In genomic region chr12:101830391-101831325, GRCh38 we compare ENCODE assay signal across 8 cellular contexts. TPM values are rescaled to one million over a fixed set of nuclear protein-coding genes. Genes with fewer than 3 reads are reported as not detected.
A peak's percentile ranks its signal among the peaks of the same experiment; 100 is the strongest.
DNase-seq lines count a peak whose midpoint lies in the region; ATAC-seq and TF ChIP-seq lines count a peak whose summit lies in the region.

Gene GNPTAB, minus strand, starts transcription at chr12:101830959. Its CDS starts 284 bp downstream, at chr12:101830675.

- no peaks in the 10 kb centered on the region for H3K9me3 Mint-ChIP-seq in activated CD4-positive, alpha-beta T cell treated with anti-CD3 and anti-CD28 coated beads, Interleukin-2, amount 10 ng/mL, durations not matched to agents 24 days and 14 days

- H3K36me3 ChIP-seq in left lung, result no peaks in the 10 kb centered on the region

- H3K4me1 Mint-ChIP-seq in activated CD4-positive, alpha-beta T cell treated with anti-CD3 and anti-CD28 coated beads, Interleukin-2, amount 10 ng/mL, durations not matched to agents 24 days and 14 days, result peaks cover 37% of the 10 kb centered on the region

- no peaks in the 10 kb centered on the region for H3K9me3 ChIP-seq in left lung

- no peaks in the 10 kb centered on the region for H3K27me3 ChIP-seq in left lung

- DNase-seq in NCI-H524 (lab: John Stamatoyannopoulos, UW), result peak; percentile 74 to 86
- peak; percentile 98 for DNase-seq in activated CD4-positive, alpha-beta T cell treated with anti-CD3 and anti-CD28 coated beads, Interleukin-2, amount 10 ng/mL, durations not matched to agents 24 days and 14 days
- DNase-seq in cortex of kidney (lab: John Stamatoyannopoulos, UW), result peak; percentile 31
- peak; percentile 95 to 99 for DNase-seq in left lung
- DNase-seq in stimulated activated CD4-positive, alpha-beta T cell treated with anti-CD3 and anti-CD28 coated beads, Interleukin-2, amount 100 ng/mL, for 4 hours (ENCODE audit: low read depth), result peak; percentile 91

- H3K27me3 Mint-ChIP-seq in activated CD4-positive, alpha-beta T cell treated with anti-CD3 and anti-CD28 coated beads, Interleukin-2, amount 10 ng/mL, durations not matched to agents 24 days and 14 days, result no peaks in the 10 kb centered on the region

- ATAC-seq in GM19324 (IDR thresholded peaks at IDR 0.05; ENCODE audit: low FRiP score, unreplicated experiment) (peak; percentile 94), HG03460 (IDR thresholded peaks at IDR 0.05; ENCODE audit: unreplicated experiment) (peak; percentile 92), left lung (peak; percentile 97)

- peak within 1 kb of the TSS; percentile 81 to 82 for H3K4me3 ChIP-seq in left lung

- TF ChIP-seq CTCF in C4-2B (conservative IDR thresholded peaks at IDR 0.05), result peak; percentile 98
- peak; percentile 71 to 88 for TF ChIP-seq CTCF in left lung (IDR thresholded peaks at IDR 0.05)

- intact Hi-C loops in activated CD4-positive, alpha-beta T cell treated with anti-CD3 and anti-CD28 coated beads, Interleukin-2, amount 10 ng/mL, durations not matched to agents 24 days and 14 days (cut with micrococcal nuclease), result loop anchor here (1.0 to 5.0 kb wide), 7 partner anchors 11 to 416 kb away; partner anchors contain the start of genes CHPT1 and DRAM1
- intact Hi-C loops in left lung (cut with DNase I), result loop anchor here (2.0 to 10.0 kb wide), 3 partner anchors 56 to 416 kb away; no protein-coding TSS in a partner anchor

- peak within 1 kb of the TSS; percentile 84 for H3K27ac ChIP-seq in C4-2B
- H3K27ac ChIP-seq in left lung, result peak within 1 kb of the TSS; percentile 87 to 93

- peaks cover 8 to 47% of the 10 kb centered on the region in 2 donors for H3K4me1 ChIP-seq in left lung

- H3K4me3 Mint-ChIP-seq in activated CD4-positive, alpha-beta T cell treated with anti-CD3 and anti-CD28 coated beads, Interleukin-2, amount 10 ng/mL, durations not matched to agents 24 days and 14 days, result peak within 1 kb of the TSS; percentile 96

- H3K36me3 Mint-ChIP-seq in activated CD4-positive, alpha-beta T cell treated with anti-CD3 and anti-CD28 coated beads, Interleukin-2, amount 10 ng/mL, durations not matched to agents 24 days and 14 days (ENCODE audit: low read depth), result peaks cover 6% of the 10 kb centered on the region

- peak within 1 kb of the TSS; percentile 92 for H3K27ac Mint-ChIP-seq in activated CD4-positive, alpha-beta T cell treated with anti-CD3 and anti-CD28 coated beads, Interleukin-2, amount 10 ng/mL, durations not matched to agents 24 days and 14 days

RNA-seq across cellular contexts. Expression of gene GNPTAB, which starts in this region (rescaled TPM):
- total RNA-seq in activated CD4-positive, alpha-beta T cell treated with anti-CD3 and anti-CD28 coated beads, Interleukin-2, amount 10 ng/mL, durations not matched to agents 24 days and 14 days, result 48.2 and 57.2 TPM in 2 replicates
- total RNA-seq in left lung, result 10 to 100 TPM; 64.8 to 68.9 TPM

Comparison
In these comparisons a context has a peak if more than half of its experiments do, and no peak if none do; other contexts are left out.
1. Peak in every context shown above with its lines: DNase-seq, ATAC-seq, H3K4me3 ChIP-seq and H3K27ac ChIP-seq.
2. DNase-seq: peak in every context shown above with its lines; median percentile 98 in activated CD4-positive, alpha-beta T cell treated with anti-CD3 and anti-CD28 coated beads, Interleukin-2, amount 10 ng/mL, durations not matched to agents 24 days and 14 days; 97 in left lung; 91 in stimulated activated CD4-positive, alpha-beta T cell treated with anti-CD3 and anti-CD28 coated beads, Interleukin-2, amount 100 ng/mL, for 4 hours; 80 in NCI-H524; 31 in cortex of kidney.